In the genomic region with DNA sequence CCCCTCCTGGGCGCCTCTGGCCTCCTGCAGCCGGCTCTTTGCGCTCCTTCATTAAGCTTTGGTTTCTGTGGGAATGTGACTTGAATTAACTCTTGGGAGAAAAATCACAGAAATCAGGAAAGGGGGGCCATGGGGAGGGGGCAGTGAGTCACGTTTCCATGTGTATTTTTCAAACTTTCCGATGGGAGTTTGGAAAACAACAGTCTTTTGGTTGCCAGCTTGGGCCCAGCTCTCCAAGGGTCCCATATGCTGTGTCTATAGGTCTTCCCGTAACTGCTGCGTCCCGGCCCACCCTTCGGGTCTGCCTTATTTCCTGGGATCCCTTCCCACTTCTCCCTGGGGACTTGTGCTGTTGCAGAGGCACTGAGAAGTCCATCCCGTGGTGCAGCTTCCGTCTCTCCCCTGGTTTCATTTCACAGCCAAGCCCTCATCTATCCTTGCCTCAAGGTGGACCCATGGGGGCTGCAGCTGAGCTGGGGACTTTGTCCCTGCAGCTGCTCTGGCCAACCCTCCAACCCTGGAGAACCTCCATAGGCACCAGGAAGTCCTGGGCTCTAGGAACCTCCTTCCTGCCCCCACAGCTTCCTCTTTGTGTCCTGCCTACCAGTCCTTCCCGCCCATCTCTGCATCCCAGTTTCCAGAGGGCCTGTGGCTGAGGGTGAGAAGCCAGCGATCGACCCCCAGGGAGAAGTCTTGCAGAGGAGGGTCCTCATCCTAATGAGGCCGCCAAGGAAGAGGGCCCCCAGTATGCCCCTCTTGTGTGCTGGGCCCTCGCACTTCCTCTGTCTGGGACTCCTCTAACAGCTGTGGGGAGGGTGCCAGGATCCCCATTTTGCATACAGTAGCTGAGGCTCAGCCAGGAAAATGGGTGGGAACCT, we compare ENCODE assay signal across 11 cellular contexts. TPM values are rescaled to one million over a fixed set of nuclear protein-coding genes. Genes with fewer than 3 reads are reported as not detected.
A peak's percentile ranks its signal among the peaks of the same experiment; 100 is the strongest.
DNase-seq lines count a peak whose midpoint lies in the region; ATAC-seq, FAIRE-seq and TF ChIP-seq lines count a peak whose summit lies in the region.
"Had no signal": no experiment of that assay in that cellular context is flagged by ENCODE, and none has a peak within 500 bp of the region (broad histone marks: within the 10 kb centered on the region; RNA-seq: fewer than 3 reads in every experiment).

No MANE protein-coding gene starts in this region.

- H3K4me1 ChIP-seq in A549, result peaks cover 78% of the 10 kb centered on the region
- peaks cover 74% of the 10 kb centered on the region for H3K4me1 ChIP-seq in HUES6 (ENCODE audit: control insufficient read depth, insufficient read depth, low read length)
- H3K4me1 ChIP-seq in mucosa of rectum (ENCODE audit: control insufficient read depth in 2 of 2, insufficient read depth in 2 of 2, low read length in 2 of 2), result peaks cover 59 to 66% of the 10 kb centered on the region in 2 donors
- H3K4me1 ChIP-seq in BE2C, result peaks cover 46% of the 10 kb centered on the region

- TF ChIP-seq CTCF in A549 (IDR thresholded peaks at IDR 0.05) (no peak), bronchial epithelial cell (IDR thresholded peaks at IDR 0.05; ENCODE audit: insufficient read depth, low read length, severe bottlenecking) (no peak), BE2C (IDR thresholded peaks at IDR 0.05; ENCODE audit: low read depth, low read length) (no peak)

- DNase-seq in A549 (ENCODE audit: low read depth in 1 of 2, low spot score in 1 of 2) (no peak), bronchial epithelial cell (ENCODE audit: low read depth) (peak; percentile 19), NCI-H1417 treated with DMSO at 0.1 percent for 48 hours (lab: John Stamatoyannopoulos, UW) (no peak), NCI-H446 (lab: John Stamatoyannopoulos, UW) (no peak), cortex of kidney (lab: John Stamatoyannopoulos, UW) (no peak), BE2C (no peak)

- no peak for TF ChIP-seq RAD21 in A549 (conservative IDR thresholded peaks at IDR 0.05 in 1 of 2, IDR thresholded peaks at IDR 0.05 in 1 of 2)

- no peak for ATAC-seq in A549

- H3K36me3 ChIP-seq in HUES6 (ENCODE audit: control insufficient read depth, insufficient read depth, low read length) (no peaks in the 10 kb centered on the region), bronchial epithelial cell (ENCODE audit: control insufficient read depth, insufficient read depth, low read length) (no peaks in the 10 kb centered on the region), mucosa of rectum (ENCODE audit: control insufficient read depth in 2 of 2, insufficient read depth in 2 of 2, low read length in 2 of 2) (no peaks in the 10 kb centered on the region), BE2C (no peaks in the 10 kb centered on the region)

- no peak for TF ChIP-seq POLR2A in A549 (IDR thresholded peaks at IDR 0.05; ENCODE audit: low read length)

- FAIRE-seq in A549 (lab: Jason Lieb, UNC) (no peak), bronchial epithelial cell (lab: Jason Lieb, UNC) (no peak)
- FAIRE-seq: HTR-8/SVneo, kidney had no signal

- CTCF ChIA-PET in A549 (lab: Yijun Ruan, JAX), result interaction anchor here (0.6 to 29.4 kb wide), 8 partner anchors 9 to 164 kb away, joined by 3 to 2239 read pairs (median 5); a partner anchor contains a TSS

- 89% methylated on average over 16 of the region's 16 CpGs for WGBS in A549 (ENCODE audit: missing lambda C conversion rate)

- POLR2A ChIA-PET in A549 (lab: Yijun Ruan, JAX), result interaction anchor here (3.0 to 6.0 kb wide), 2 partner anchors 12 to 25 kb away, joined by 15 to 49 read pairs; a partner anchor contains a TSS

- no peaks in the 10 kb centered on the region for H3K27me3 ChIP-seq in HUES6 (ENCODE audit: control insufficient read depth, insufficient read depth, low read length)
- no peaks in the 10 kb centered on the region for H3K27me3 ChIP-seq in bronchial epithelial cell (ENCODE audit: control insufficient read depth, insufficient read depth, low read length)
- H3K27me3 ChIP-seq in mucosa of rectum (ENCODE audit: control insufficient read depth in 2 of 2, insufficient read depth in 2 of 2, low read length in 2 of 2), result no peaks in the 10 kb centered on the region
- no peaks in the 10 kb centered on the region for H3K27me3 ChIP-seq in BE2C

- H3K9ac ChIP-seq in HUES6 (ENCODE audit: low read length) (peak overlapping the region; percentile 15), mucosa of rectum (ENCODE audit: low read depth in 1 of 2, low read length in 2 of 2) (peak overlapping the region; percentile 24 to 55)

- peak overlapping the region; percentile 92 to 96 for H3K27ac ChIP-seq in A549
- H3K27ac ChIP-seq in HUES6 (ENCODE audit: low read depth, low read length), result no peak overlapping the region
- H3K27ac ChIP-seq in mucosa of rectum (ENCODE audit: low read depth in 2 of 2, low read length in 2 of 2), result peak overlapping the region; percentile 93 to 98

- no peak for TF ChIP-seq EP300 in A549 (IDR thresholded peaks at IDR 0.05)

- no peak overlapping the region for H3K4me3 ChIP-seq in A549
- H3K4me3 ChIP-seq in HUES6 (ENCODE audit: low read depth, low read length), result no peak overlapping the region
- H3K4me3 ChIP-seq in bronchial epithelial cell (ENCODE audit: low read depth, low read length), result no peak overlapping the region
- H3K4me3 ChIP-seq in mucosa of rectum (ENCODE audit: low read length in 2 of 2), result peak overlapping the region in 1 of 2 donors; percentile 13
- H3K4me3 ChIP-seq in BE2C (ENCODE audit: low read depth, low read length), result no peak overlapping the region

- H3K4me2 ChIP-seq in A549, result peak overlapping the region; percentile 98

- H3K9me3 ChIP-seq in A549 (no peaks in the 10 kb centered on the region), HUES6 (ENCODE audit: control insufficient read depth, insufficient read depth, low read depth, low read length) (no peaks in the 10 kb centered on the region), mucosa of rectum (ENCODE audit: control insufficient read depth in 2 of 2, low read length in 2 of 2) (no peaks in the 10 kb centered on the region), BE2C (no peaks in the 10 kb centered on the region)

TF ChIP-seq in A549, 52 proteins besides CTCF, POLR2A, EP300 and RAD21:
- TF ChIP-seq MAFK (IDR thresholded peaks at IDR 0.05; ENCODE audit: partially characterized antibody) (no peak), HOXB13 (CRISPR knock-in tag; IDR thresholded peaks at IDR 0.05; ENCODE audit: low read depth) (no peak), HOXA7 (CRISPR knock-in tag; IDR thresholded peaks at IDR 0.05) (no peak), ZFP36 (IDR thresholded peaks at IDR 0.05; ENCODE audit: borderline replicate concordance, partially characterized antibody) (no peak), SMC3 (IDR thresholded peaks at IDR 0.05) (no peak), BHLHE40 (IDR thresholded peaks at IDR 0.05; ENCODE audit: low read depth, low read length) (no peak), EHF (CRISPR knock-in tag; IDR thresholded peaks at IDR 0.05) (no peak), FOSL2 (IDR thresholded peaks at IDR 0.05) (no peak), FOSL2 (CRISPR knock-in tag; IDR thresholded peaks at IDR 0.05) (no peak), MAZ (IDR thresholded peaks at IDR 0.05; ENCODE audit: borderline replicate concordance, low read depth, low read length) (no peak), NR3C1 (IDR thresholded peaks at IDR 0.05) (no peak)

RNA-seq across cellular contexts. Expression of a gene that starts 11.6 kb away (rescaled TPM):
- polyA plus RNA-seq in A549 (2011; rRNA removed), result 155 and 214 TPM in 2 replicates
- 353 and 498 TPM in 2 replicates for polyA plus RNA-seq in A549 (2012; cell fraction: cytosol; rRNA removed)
- 1,197 and 1,289 TPM in 2 replicates for polyA plus RNA-seq in A549 (2012; cell fraction: nucleus; rRNA removed)
- 286 to 310 TPM (median 288 TPM) in 3 replicates for polyA plus RNA-seq in A549 (2017; fragmentation: RNase III; extraction: RNeasy Plus Mini Kit Qiagen cat#74134 plus additional on column Dnase treatment)
- polyA minus RNA-seq in A549 (2011; rRNA and poly(A)+ RNA removed), result 151 and 242 TPM in 2 replicates
- total RNA-seq in bronchial epithelial cell, result 561 and 638 TPM in 2 replicates
- polyA plus RNA-seq in BE2C (2012; ENCODE audit: insufficient read depth, insufficient read length, low read depth), result 312 TPM

RNA-seq across cellular contexts. Expression of a gene that starts 20.6 kb away (rescaled TPM):
- polyA plus RNA-seq in A549 (2011; rRNA removed) (1.8 and 2.4 TPM in 2 replicates), A549 (2017; fragmentation: RNase III; extraction: RNeasy Plus Mini Kit Qiagen cat#74134 plus additional on column Dnase treatment) (3.3 to 4.9 TPM (median 4.4 TPM) in 3 replicates)
- 3.2 and 3.9 TPM in 2 replicates for polyA plus RNA-seq in A549 (2012; cell fraction: cytosol; rRNA removed)
- polyA plus RNA-seq in A549 (2012; cell fraction: nucleus; rRNA removed), result 2.2 and 3.9 TPM in 2 replicates
- polyA minus RNA-seq in A549 (2011; rRNA and poly(A)+ RNA removed), result 2.4 and 2.8 TPM in 2 replicates
- total RNA-seq in bronchial epithelial cell, result 0.13 and 0.53 TPM in 2 replicates
- 66.0 TPM for polyA plus RNA-seq in BE2C (2012; ENCODE audit: insufficient read depth, insufficient read length, low read depth)

RNA-seq across cellular contexts. Expression of a gene that starts 41.9 kb away (rescaled TPM):
- polyA plus RNA-seq in A549 (2011; rRNA removed) (0.11 TPM in 1 of 2 replicates, not detected in the other), A549 (2017; fragmentation: RNase III; extraction: RNeasy Plus Mini Kit Qiagen cat#74134 plus additional on column Dnase treatment) (not detected in 3 replicates)
- polyA plus RNA-seq in A549 (2012; cell fraction: cytosol; rRNA removed), result 0.10 and 0.34 TPM in 2 replicates
- 0.40 and 0.49 TPM in 2 replicates for polyA plus RNA-seq in A549 (2012; cell fraction: nucleus; rRNA removed)
- polyA minus RNA-seq in A549 (2011; rRNA and poly(A)+ RNA removed), result not detected in 2 replicates
- 30.3 and 83.7 TPM in 2 replicates for total RNA-seq in bronchial epithelial cell
- 0.62 TPM for polyA plus RNA-seq in BE2C (2012; ENCODE audit: insufficient read depth, insufficient read length, low read depth)
- total RNA-seq: temporal lobe had no signal

RNA-seq across cellular contexts. Expression of a gene that starts 48.3 kb away (rescaled TPM):
- polyA plus RNA-seq in A549 (2011; rRNA removed) (63.0 and 71.4 TPM in 2 replicates), A549 (2017; fragmentation: RNase III; extraction: RNeasy Plus Mini Kit Qiagen cat#74134 plus additional on column Dnase treatment) (151 to 171 TPM (median 166 TPM) in 3 replicates)
- polyA plus RNA-seq in A549 (2012; cell fraction: cytosol; rRNA removed), result 203 and 211 TPM in 2 replicates
- polyA plus RNA-seq in A549 (2012; cell fraction: nucleus; rRNA removed), result 78.2 and 83.5 TPM in 2 replicates
- 47.1 and 58.2 TPM in 2 replicates for polyA minus RNA-seq in A549 (2011; rRNA and poly(A)+ RNA removed)
- total RNA-seq in bronchial epithelial cell, result 46.6 and 74.6 TPM in 2 replicates
- 192 TPM for polyA plus RNA-seq in BE2C (2012; ENCODE audit: insufficient read depth, insufficient read length, low read depth)

RNA-seq across cellular contexts. Expression of a gene that starts 49.3 kb away (rescaled TPM):
- polyA plus RNA-seq in A549 (2011; rRNA removed), result 42.0 and 47.6 TPM in 2 replicates
- 35.5 and 45.0 TPM in 2 replicates for polyA plus RNA-seq in A549 (2012; cell fraction: cytosol; rRNA removed)
- 58.9 and 60.0 TPM in 2 replicates for polyA plus RNA-seq in A549 (2012; cell fraction: nucleus; rRNA removed)
- polyA plus RNA-seq in A549 (2017; fragmentation: RNase III; extraction: RNeasy Plus Mini Kit Qiagen cat#74134 plus additional on column Dnase treatment), result 36.5 to 39.1 TPM (median 38.2 TPM) in 3 replicates
- 57.8 TPM in 2 replicates for polyA minus RNA-seq in A549 (2011; rRNA and poly(A)+ RNA removed)
- total RNA-seq in bronchial epithelial cell, result 13.7 and 17.4 TPM in 2 replicates
- 49.7 TPM for polyA plus RNA-seq in BE2C (2012; ENCODE audit: insufficient read depth, insufficient read length, low read depth)
